ENCODE assay signal across 8 cellular contexts in genomic region chr16:59754854-59755253, GRCh38.
"Had no signal": no experiment of that assay in that cellular context is flagged by ENCODE, and none has a peak within 500 bp of the region (broad histone marks: within the 10 kb centered on the region; RNA-seq: fewer than 3 reads in every experiment).

No MANE protein-coding gene starts in this region.

- H3K36me3 Mint-ChIP-seq: IgD-negative memory B cell had no signal

- H3K4me3 Mint-ChIP-seq: GM23338, HFFc6 had no signal

- H3K4me1 ChIP-seq: HAP-1 had no signal

- FAIRE-seq: HTR-8/SVneo had no signal

- H3K27me3 Mint-ChIP-seq: IgD-negative memory B cell had no signal

- H3K27ac Mint-ChIP-seq: GM23338, HFFc6, IgD-negative memory B cell had no signal

- H3K36me3 ChIP-seq: HAP-1 had no signal

- H3K4me2 ChIP-seq: GM23338 had no signal

- ATAC-seq: GM23338, HCT116 had no signal

- DNase-seq: H7, HFFc6, KBM-7 had no signal

- H3K9me3 ChIP-seq: HAP-1 had no signal

- H3K4me3 ChIP-seq: GM23338, HAP-1 had no signal

- H2AFZ ChIP-seq: GM23338 had no signal

- H3K4me1 Mint-ChIP-seq: GM23338, IgD-negative memory B cell had no signal
